21 cellular contexts compared by ENCODE assay signal in the genomic region with DNA sequence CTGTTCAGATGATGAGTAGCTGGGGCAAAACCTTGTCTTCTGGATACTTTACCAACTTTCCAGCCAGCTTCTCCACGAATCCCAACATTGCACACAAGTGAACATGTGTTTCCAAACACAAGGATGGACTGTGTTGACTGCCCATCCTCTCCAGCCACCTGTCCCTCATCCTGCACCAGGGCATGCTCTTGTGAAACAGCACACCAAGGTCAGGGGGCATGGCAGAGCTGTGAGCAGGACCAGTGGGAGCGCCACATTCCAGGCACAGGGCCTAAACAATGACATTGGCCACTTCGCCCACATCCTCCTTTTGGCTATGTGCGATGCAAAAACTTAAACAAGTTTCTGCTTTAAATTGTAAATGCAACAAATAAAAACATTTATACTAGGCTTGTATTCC.
DNase-seq lines count a peak whose midpoint lies in the region; ATAC-seq lines count a peak whose summit lies in the region.
"Had no signal": no experiment of that assay in that cellular context is flagged by ENCODE, and none has a peak within 500 bp of the region (broad histone marks: within the 10 kb centered on the region; RNA-seq: fewer than 3 reads in every experiment).

No MANE protein-coding gene starts in this region.

- H3K18ac ChIP-seq in mesenchymal stem cell (ENCODE audit: low read depth in 1 of 2, low read length in 2 of 2), result no peak overlapping the region

- H3K79me1 ChIP-seq in mesenchymal stem cell (replicated peaks; ENCODE audit: low read length, poor library complexity, severe bottlenecking), result no peaks in the 10 kb centered on the region

- H3K4ac ChIP-seq in mesenchymal stem cell (ENCODE audit: low read depth in 1 of 2, low read length in 2 of 2), result no peak overlapping the region

- no peak overlapping the region for H3K4me2 ChIP-seq in mesenchymal stem cell (ENCODE audit: low read length, poor library complexity, severe bottlenecking)
- H3K4me2 ChIP-seq: A549; BLaER1 treated with 17β-estradiol and CSF1 and Interleukin-3, amounts not matched to agents 10 nM and 100 nM had no signal

- no peaks in the 10 kb centered on the region for H3K9me3 Mint-ChIP-seq in activated CD4-positive, alpha-beta T cell treated with anti-CD3 and anti-CD28 coated beads, Interleukin-2, amount 10 ng/mL, durations not matched to agents 24 days and 14 days
- peaks cover 0 to 2% (median 0%) of the 10 kb centered on the region in 5 donors for H3K9me3 Mint-ChIP-seq in CD8-positive, alpha-beta memory T cell
- no peaks in the 10 kb centered on the region for H3K9me3 Mint-ChIP-seq in activated T-cell treated with anti-CD3 and anti-CD28 coated beads, Interleukin-2, amount 50 U/mL, for 24 hours

- no peak overlapping the region for H3K27ac ChIP-seq in mesenchymal stem cell (ENCODE audit: low read length, poor library complexity, severe bottlenecking)
- H3K27ac ChIP-seq in CD8-positive, alpha-beta memory T cell (ENCODE audit: low read depth, low read length), result no peak overlapping the region
- H3K27ac ChIP-seq: 22Rv1; A549; BLaER1 treated with 17β-estradiol and CSF1 and Interleukin-3, amounts not matched to agents 10 nM and 100 nM had no signal

- 84% methylated on average over 2 of the region's 4 CpGs for WGBS in mesenchymal stem cell

- peak; percentile 27 for ATAC-seq in left lobe of liver
- ATAC-seq: A549, GM12878 had no signal

- no peak overlapping the region for H3K27ac Mint-ChIP-seq in activated CD4-positive, alpha-beta T cell treated with anti-CD3 and anti-CD28 coated beads, Interleukin-2, amount 10 ng/mL, durations not matched to agents 24 days and 14 days
- H3K27ac Mint-ChIP-seq in CD8-positive, alpha-beta memory T cell, result no peak overlapping the region
- H3K27ac Mint-ChIP-seq in activated T-cell treated with anti-CD3 and anti-CD28 coated beads, Interleukin-2, amount 50 U/mL, for 24 hours, result no peak overlapping the region
- H3K27ac Mint-ChIP-seq: B cell; CD14-positive monocyte; CD4-positive, alpha-beta memory T cell had no signal

- no peak overlapping the region for H3K4me3 Mint-ChIP-seq in activated CD4-positive, alpha-beta T cell treated with anti-CD3 and anti-CD28 coated beads, Interleukin-2, amount 10 ng/mL, durations not matched to agents 24 days and 14 days
- no peak overlapping the region for H3K4me3 Mint-ChIP-seq in CD8-positive, alpha-beta memory T cell
- no peak overlapping the region for H3K4me3 Mint-ChIP-seq in activated T-cell treated with anti-CD3 and anti-CD28 coated beads, Interleukin-2, amount 50 U/mL, for 24 hours
- H3K4me3 Mint-ChIP-seq: B cell; CD14-positive monocyte; CD4-positive, alpha-beta memory T cell; CD4-positive, CD25-positive, alpha-beta regulatory T cell had no signal

- no peak overlapping the region for H2AFZ ChIP-seq in mesenchymal stem cell (ENCODE audit: low read depth, low read length)

- H4K8ac ChIP-seq in mesenchymal stem cell (ENCODE audit: low read length), result peak overlapping the region; percentile 1

- H3K36me3 Mint-ChIP-seq in activated CD4-positive, alpha-beta T cell treated with anti-CD3 and anti-CD28 coated beads, Interleukin-2, amount 10 ng/mL, durations not matched to agents 24 days and 14 days (ENCODE audit: low read depth), result no peaks in the 10 kb centered on the region
- no peaks in the 10 kb centered on the region for H3K36me3 Mint-ChIP-seq in CD8-positive, alpha-beta memory T cell
- no peaks in the 10 kb centered on the region for H3K36me3 Mint-ChIP-seq in activated T-cell treated with anti-CD3 and anti-CD28 coated beads, Interleukin-2, amount 50 U/mL, for 24 hours (ENCODE audit: low read depth)
- H3K36me3 Mint-ChIP-seq: CD14-positive monocyte; CD4-positive, alpha-beta memory T cell; CD4-positive, CD25-positive, alpha-beta regulatory T cell had no signal

- H3K4me3 ChIP-seq in mesenchymal stem cell (ENCODE audit: insufficient read depth in 1 of 2, low read depth in 1 of 2, low read length in 2 of 2), result no peak overlapping the region
- no peak overlapping the region for H3K4me3 ChIP-seq in CD8-positive, alpha-beta memory T cell (ENCODE audit: low read length)
- H3K4me3 ChIP-seq: A549; BLaER1 treated with 17β-estradiol and CSF1 and Interleukin-3, amounts not matched to agents 10 nM and 100 nM; GM12878 had no signal

- H2AK5ac ChIP-seq in mesenchymal stem cell (ENCODE audit: low read length, severe bottlenecking), result no peak overlapping the region

- CTCF ChIA-PET in CD8-positive, alpha-beta memory T cell (lab: Charles Lee), result no interaction called here

- H3K9me3 ChIP-seq in mesenchymal stem cell (ENCODE audit: control insufficient read depth, low read length), result no peaks in the 10 kb centered on the region
- H3K9me3 ChIP-seq in CD8-positive, alpha-beta memory T cell (ENCODE audit: low read length), result no peaks in the 10 kb centered on the region
- H3K9me3 ChIP-seq: A549, Caco-2 had no signal

- DNase-seq in activated CD4-positive, alpha-beta T cell treated with anti-CD3 and anti-CD28 coated beads, Interleukin-2, amount 10 ng/mL, durations not matched to agents 24 days and 14 days, result peak; percentile 37
- DNase-seq in activated CD4-positive, alpha-beta T cell treated with anti-CD3 and anti-CD28 coated beads for 4 hours, result no peak
- DNase-seq in ecto neural progenitor cell (ENCODE audit: low spot score) (peak; percentile 16), left lobe of liver (ENCODE audit: low spot score) (no peak), mesenchymal stem cell (no peak), GM03348 (ENCODE audit: low spot score) (no peak)
- DNase-seq in CD8-positive, alpha-beta memory T cell, result no peak
- DNase-seq in activated T-cell treated with anti-CD3 and anti-CD28 coated beads, Interleukin-2, amount 50 U/mL, for 24 hours, result no peak
- DNase-seq: AML-193; Caco-2; Calu3; CD4-positive, alpha-beta memory T cell; CD4-positive, CD25-positive, alpha-beta regulatory T cell; DMS79 treated with DMSO at 0.1 percent for 48 hours; GF-D8 had no signal

- POLR2A ChIA-PET in CD8-positive, alpha-beta memory T cell (lab: Charles Lee), result no interaction called here

- no peak overlapping the region for H3K14ac ChIP-seq in mesenchymal stem cell (ENCODE audit: low read length in 2 of 2)

- H2BK120ac ChIP-seq in mesenchymal stem cell (ENCODE audit: low read depth, low read length), result no peak overlapping the region

- no peaks in the 10 kb centered on the region for H3K4me1 Mint-ChIP-seq in activated CD4-positive, alpha-beta T cell treated with anti-CD3 and anti-CD28 coated beads, Interleukin-2, amount 10 ng/mL, durations not matched to agents 24 days and 14 days
- no peaks in the 10 kb centered on the region for H3K4me1 Mint-ChIP-seq in CD8-positive, alpha-beta memory T cell
- H3K4me1 Mint-ChIP-seq in activated T-cell treated with anti-CD3 and anti-CD28 coated beads, Interleukin-2, amount 50 U/mL, for 24 hours (ENCODE audit: low read depth), result no peaks in the 10 kb centered on the region
- H3K4me1 Mint-ChIP-seq: B cell; CD14-positive monocyte; CD4-positive, CD25-positive, alpha-beta regulatory T cell had no signal

- intact Hi-C loops in activated CD4-positive, alpha-beta T cell treated with anti-CD3 and anti-CD28 coated beads, Interleukin-2, amount 10 ng/mL, durations not matched to agents 24 days and 14 days (cut with micrococcal nuclease), result no loop called here

- H3K27me3 ChIP-seq in mesenchymal stem cell (ENCODE audit: control insufficient read depth in 1 of 2, insufficient read depth in 1 of 2, low read length in 2 of 2), result peaks cover 0 to 22% of the 10 kb centered on the region in 2 experiments
- H3K27me3 ChIP-seq in CD8-positive, alpha-beta memory T cell (ENCODE audit: insufficient read depth, low read length, poor library complexity, severe bottlenecking), result no peaks in the 10 kb centered on the region
- H3K27me3 ChIP-seq: BLaER1 treated with 17β-estradiol and CSF1 and Interleukin-3, amounts not matched to agents 10 nM and 100 nM had no signal

- H2BK12ac ChIP-seq in mesenchymal stem cell (ENCODE audit: low read length in 2 of 2), result no peak overlapping the region

- H4K91ac ChIP-seq in mesenchymal stem cell (ENCODE audit: low read length), result no peak overlapping the region

- no peak overlapping the region for H3K23ac ChIP-seq in mesenchymal stem cell (ENCODE audit: low read length in 2 of 2)

- H3K4me1 ChIP-seq in mesenchymal stem cell (ENCODE audit: control insufficient read depth, insufficient read depth, low read depth, low read length), result no peaks in the 10 kb centered on the region
- H3K4me1 ChIP-seq in CD8-positive, alpha-beta memory T cell (ENCODE audit: insufficient read depth, low read length), result no peaks in the 10 kb centered on the region
- H3K4me1 ChIP-seq: A549, Caco-2 had no signal

- H2BK15ac ChIP-seq in mesenchymal stem cell (ENCODE audit: low read depth, poor library complexity, severe bottlenecking), result no peak overlapping the region

- peaks cover 5% of the 10 kb centered on the region for H3K27me3 Mint-ChIP-seq in activated CD4-positive, alpha-beta T cell treated with anti-CD3 and anti-CD28 coated beads, Interleukin-2, amount 10 ng/mL, durations not matched to agents 24 days and 14 days
- peaks cover 2 to 6% of the 10 kb centered on the region in 2 donors for H3K27me3 Mint-ChIP-seq in CD8-positive, alpha-beta memory T cell
- H3K27me3 Mint-ChIP-seq in activated T-cell treated with anti-CD3 and anti-CD28 coated beads, Interleukin-2, amount 50 U/mL, for 24 hours, result peaks cover 25% of the 10 kb centered on the region

- no peak overlapping the region for H2BK5ac ChIP-seq in mesenchymal stem cell (ENCODE audit: low read depth, low read length, poor library complexity, severe bottlenecking)

- no peak overlapping the region for H3K9ac ChIP-seq in mesenchymal stem cell (ENCODE audit: low read length)
- H3K9ac ChIP-seq: BLaER1 treated with 17β-estradiol and CSF1 and Interleukin-3, amounts not matched to agents 10 nM and 100 nM had no signal

- H3K36me3 ChIP-seq in mesenchymal stem cell (ENCODE audit: control insufficient read depth in 1 of 2, insufficient read depth in 2 of 2, low read depth in 1 of 2, low read length in 2 of 2), result no peaks in the 10 kb centered on the region
- no peaks in the 10 kb centered on the region for H3K36me3 ChIP-seq in CD8-positive, alpha-beta memory T cell (ENCODE audit: insufficient read depth, low read length)

Comparison
In these comparisons a context has a peak if more than half of its experiments do, and no peak if none do; other contexts are left out.
1. DNase-seq: peak in activated CD4-positive, alpha-beta T cell treated with anti-CD3 and anti-CD28 coated beads, Interleukin-2, amount 10 ng/mL, durations not matched to agents 24 days and 14 days (single experiment) and ecto neural progenitor cell (single experiment); none in activated CD4-positive, alpha-beta T cell treated with anti-CD3 and anti-CD28 coated beads for 4 hours (0 of 2), left lobe of liver (single experiment), mesenchymal stem cell (single experiment), CD8-positive, alpha-beta memory T cell (0 of 5), GM03348 (single experiment) and activated T-cell treated with anti-CD3 and anti-CD28 coated beads, Interleukin-2, amount 50 U/mL, for 24 hours (single experiment).